Comparison of ENCODE assay signal across 23 cellular contexts in the genomic region with DNA sequence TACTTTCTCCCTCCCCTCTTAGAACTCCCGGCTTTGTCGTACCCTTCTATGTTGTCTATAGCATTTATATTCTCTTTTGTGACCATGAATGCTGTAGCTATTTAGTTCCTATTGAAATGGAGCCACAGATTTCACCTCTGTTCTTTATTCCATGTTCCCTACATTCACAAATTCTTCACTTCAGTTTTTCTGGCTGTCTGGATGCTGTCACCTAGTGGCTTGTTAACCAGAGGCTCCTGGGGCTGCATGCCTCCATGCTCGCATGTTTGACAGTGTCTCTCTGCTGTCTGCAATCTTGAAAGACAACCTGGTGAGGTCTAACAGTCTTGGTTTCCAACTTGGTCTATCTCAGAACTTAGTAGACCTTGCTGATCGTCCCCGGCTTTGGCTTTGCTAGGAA. TPM values are rescaled to one million over a fixed set of nuclear protein-coding genes. Genes with fewer than 3 reads are reported as not detected.
"Had no signal": no experiment of that assay in that cellular context is flagged by ENCODE, and none has a peak within 500 bp of the region (broad histone marks: within the 10 kb centered on the region; RNA-seq: fewer than 3 reads in every experiment).

No MANE protein-coding gene starts in this region.

- ATAC-seq: lower lobe of right lung; sciatic nerve; stimulated activated naive B cell treated with anti-CD40 and anti-IgM and Interleukin-4, amounts not matched to agents 10 μg/mL and 1 μg/mL and 100 μg/mL, for 72 hours; T-cell; WTC11 had no signal

- H3K4me3 ChIP-seq: lower lobe of right lung, smooth muscle cell, vagina had no signal

- H3K4me2 ChIP-seq: smooth muscle cell had no signal

- H3K4me1 ChIP-seq: lower lobe of right lung, vagina had no signal

- H3K9me3 ChIP-seq: lower lobe of right lung, vagina had no signal

- H3K27ac ChIP-seq: epithelial cell of prostate, lower lobe of right lung, vagina had no signal

- H3K27me3 ChIP-seq: vagina had no signal

- DNase-seq: activated naive CD4-positive, alpha-beta T cell treated with Interleukin-2 at 50 U/mL for 16 hours; activated naive CD8-positive, alpha-beta T cell treated with anti-CD3 and anti-CD28 coated beads for 36 hours; activated T-cell treated with anti-CD3 and anti-CD28 coated beads, Interleukin-2, amount 50 U/mL, for 24 hours; cortex of kidney; foreskin fibroblast; glutamatergic neuron; hippocampal formation; lower lobe of right lung; naive B cell; occipital lobe; posterior cingulate gyrus; stimulated activated CD4-positive, alpha-beta T cell treated with anti-CD3 and anti-CD28 coated beads, Interleukin-15, amount 100 ng/mL, for 24 hours; stimulated activated CD8-positive, alpha-beta memory T cell treated with anti-CD3 and anti-CD28 coated beads, Interleukin-4, amount 100 ng/mL, for 48 hours; stimulated activated naive B cell treated with anti-CD40 and anti-IgM and Interleukin-4, amounts not matched to agents 10 μg/mL and 1 μg/mL and 100 μg/mL, for 72 hours; T-cell; trophoblast cell had no signal

- H3K36me3 ChIP-seq: lower lobe of right lung, vagina had no signal

- FAIRE-seq: TTC549 had no signal

RNA-seq across cellular contexts. Expression of a gene that starts 48.2 kb away (rescaled TPM):
- total RNA-seq: activated naive CD8-positive, alpha-beta T cell treated with anti-CD3 and anti-CD28 coated beads for 36 hours; fibroblast of lung; T-cell had no signal
